ENCODE assay signal across 11 cellular contexts in the genomic region with DNA sequence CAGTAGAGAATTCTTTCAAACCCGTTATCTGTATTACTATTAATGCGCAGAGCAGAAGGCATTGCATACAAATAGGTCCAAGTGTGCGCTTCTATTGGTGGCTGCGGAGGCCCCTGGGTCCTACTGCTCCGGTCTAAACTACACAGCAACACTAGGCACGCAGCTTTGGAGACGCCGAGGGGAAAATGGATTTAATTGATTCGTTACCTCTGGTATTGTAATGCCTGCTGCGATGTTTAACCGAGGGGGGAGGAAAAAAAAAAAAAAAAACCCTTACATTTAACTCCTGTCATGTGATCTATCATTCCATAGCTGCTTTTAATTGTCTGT. TPM values are rescaled to one million over a fixed set of nuclear protein-coding genes. Genes with fewer than 3 reads are reported as not detected.
A peak's percentile ranks its signal among the peaks of the same experiment; 100 is the strongest.
DNase-seq lines count a peak whose midpoint lies in the region; ATAC-seq and TF ChIP-seq lines count a peak whose summit lies in the region.
"Had no signal": no experiment of that assay in that cellular context is flagged by ENCODE, and none has a peak within 500 bp of the region (broad histone marks: within the 10 kb centered on the region; RNA-seq: fewer than 3 reads in every experiment).

A gene (minus strand): TSS at position 46 of the 330 bp plus-strand sequence.

- H3K9me3 Mint-ChIP-seq in activated CD8-positive, alpha-beta T cell treated with anti-CD3 and anti-CD28 coated beads, Interleukin-2, amount 10 ng/mL, durations not matched to agents 7 days and 5 days (ENCODE audit: insufficient read depth), result peaks cover 3% of the 10 kb centered on the region

- WGBS in esophagus muscularis mucosa, result 2% methylated on average over 11 of the region's 11 CpGs
- no CpG with 5 or more reads among the region's 11 CpGs for WGBS in neuronal stem cell (ENCODE audit: extremely low coverage in 2 of 2, insufficient read length in 2 of 2, insufficient replicate concordance in 1 of 2), 2 donors

- no peaks in the 10 kb centered on the region for H4K20me1 ChIP-seq in PC-3 (ENCODE audit: low read length)

- no peak within 1 kb of the TSS for H3K23ac ChIP-seq in neuronal stem cell (ENCODE audit: low read depth, low read length, poor library complexity)

- no peak for TF ChIP-seq EP300 in esophagus muscularis mucosa (IDR thresholded peaks at IDR 0.05)

- H3K4me1 Mint-ChIP-seq in activated CD8-positive, alpha-beta T cell treated with anti-CD3 and anti-CD28 coated beads, Interleukin-2, amount 10 ng/mL, durations not matched to agents 7 days and 5 days (ENCODE audit: low read depth), result no peaks in the 10 kb centered on the region

- no peak within 1 kb of the TSS for H2BK120ac ChIP-seq in neuronal stem cell (ENCODE audit: low read depth, low read length)

- H3K14ac ChIP-seq in neuronal stem cell (ENCODE audit: low read length), result no peak within 1 kb of the TSS

- intact Hi-C loops in PC-3 (cut with micrococcal nuclease) (no loop called here), esophagus muscularis mucosa (cut with DNase I) (no loop called here)

- H3K4me1 ChIP-seq in PC-3 (ENCODE audit: insufficient read depth, low read length) (no peaks in the 10 kb centered on the region; the same call in 1 of the 2 replicates), esophagus muscularis mucosa (peaks cover 5 to 23% (median 16%) of the 10 kb centered on the region in 4 donors), neuronal stem cell (ENCODE audit: control insufficient read depth in 2 of 2, insufficient read depth in 1 of 2, low read depth in 1 of 2, low read length in 2 of 2) (peaks cover 3 to 12% of the 10 kb centered on the region in 2 donors)
- H3K4me1 ChIP-seq: gastrocnemius medialis had no signal

- H3K9me3 ChIP-seq in PC-3 (ENCODE audit: low read length), result no peaks in the 10 kb centered on the region
- H3K9me3 ChIP-seq in esophagus muscularis mucosa, result no peaks in the 10 kb centered on the region
- H3K9me3 ChIP-seq in neuronal stem cell (replicated peaks in 1 of 2; ENCODE audit: control insufficient read depth in 2 of 2, insufficient read depth in 1 of 2, low read depth in 1 of 2, low read length in 2 of 2), result no peaks in the 10 kb centered on the region
- no peaks in the 10 kb centered on the region for H3K9me3 ChIP-seq in MG63
- H3K9me3 ChIP-seq: gastrocnemius medialis had no signal

- CTCF ChIA-PET in AG04449 (lab: Yijun Ruan, JAX), result no interaction called here
- CTCF ChIA-PET in PC-3 (lab: Charles Lee), result interaction anchor here (0.7 kb wide), 1 partner anchor 182 kb away, joined by 11 read pairs; no protein-coding TSS in a partner anchor
- CTCF ChIA-PET in activated CD8-positive, alpha-beta T cell treated with anti-CD3 and anti-CD28 coated beads, Interleukin-2, amount 10 ng/mL, durations not matched to agents 7 days and 5 days (lab: Charles Lee), result no interaction called here

- no peak within 1 kb of the TSS for H4K8ac ChIP-seq in neuronal stem cell (ENCODE audit: low read depth, low read length)

- H3K27ac Mint-ChIP-seq in activated CD8-positive, alpha-beta T cell treated with anti-CD3 and anti-CD28 coated beads, Interleukin-2, amount 10 ng/mL, durations not matched to agents 7 days and 5 days, result no peak within 1 kb of the TSS

- no TSS peak for BruUV-seq in PC-3 (replicated peaks; lab: Mats Ljungman, UMichigan)

- H2AK5ac ChIP-seq in neuronal stem cell (ENCODE audit: low read depth, low read length), result no peak within 1 kb of the TSS

- H3K27me3 Mint-ChIP-seq in activated CD8-positive, alpha-beta T cell treated with anti-CD3 and anti-CD28 coated beads, Interleukin-2, amount 10 ng/mL, durations not matched to agents 7 days and 5 days (ENCODE audit: low read depth), result peaks cover 3% of the 10 kb centered on the region

- H2BK12ac ChIP-seq in neuronal stem cell (ENCODE audit: low read length), result no peak within 1 kb of the TSS

- H3K4me3 ChIP-seq in AG04449 (ENCODE audit: low read depth, low read length), result peak within 1 kb of the TSS; percentile 16; the same call in 1 of the 2 replicates
- H3K4me3 ChIP-seq in PC-3 (ENCODE audit: low read length), result peak within 1 kb of the TSS; percentile 69
- peak within 1 kb of the TSS in 1 of 4 donors; percentile 3 for H3K4me3 ChIP-seq in esophagus muscularis mucosa
- H3K4me3 ChIP-seq in neuronal stem cell (ENCODE audit: low read length in 2 of 2), result peak within 1 kb of the TSS; percentile 38 to 79
- H3K4me3 ChIP-seq in MG63, result no peak within 1 kb of the TSS

- H3K9ac ChIP-seq in PC-3 (ENCODE audit: low read length) (no peak within 1 kb of the TSS), neuronal stem cell (ENCODE audit: low read depth, low read length, poor library complexity) (no peak within 1 kb of the TSS)

- no peaks in the 10 kb centered on the region for H3K36me3 Mint-ChIP-seq in activated CD8-positive, alpha-beta T cell treated with anti-CD3 and anti-CD28 coated beads, Interleukin-2, amount 10 ng/mL, durations not matched to agents 7 days and 5 days (ENCODE audit: low read depth)

- H3F3A ChIP-seq in PC-3 (ENCODE audit: low read length, unreplicated experiment), result no peaks in the 10 kb centered on the region

- H2AFZ ChIP-seq in PC-3 (ENCODE audit: low read length) (peak within 1 kb of the TSS; percentile 83), neuronal stem cell (ENCODE audit: low read length) (peak within 1 kb of the TSS; percentile 83)

- no peak within 1 kb of the TSS for H3K4me3 Mint-ChIP-seq in activated CD8-positive, alpha-beta T cell treated with anti-CD3 and anti-CD28 coated beads, Interleukin-2, amount 10 ng/mL, durations not matched to agents 7 days and 5 days

- H3K36me3 ChIP-seq in PC-3 (ENCODE audit: low read depth, low read length) (no peaks in the 10 kb centered on the region), esophagus muscularis mucosa (no peaks in the 10 kb centered on the region), neuronal stem cell (replicated peaks in 1 of 2; ENCODE audit: control insufficient read depth in 2 of 2, insufficient read depth in 2 of 2, low read length in 2 of 2) (no peaks in the 10 kb centered on the region), MG63 (no peaks in the 10 kb centered on the region)
- H3K36me3 ChIP-seq: gastrocnemius medialis had no signal

- H3K18ac ChIP-seq in neuronal stem cell (ENCODE audit: low read length), result peak within 1 kb of the TSS; percentile 44

- no peaks in the 10 kb centered on the region for H3K9me2 ChIP-seq in PC-3 (replicated peaks; ENCODE audit: low read length)

- H3K79me1 ChIP-seq in neuronal stem cell (ENCODE audit: low read depth, low read length), result no peaks in the 10 kb centered on the region

- POLR2A ChIA-PET in AG04449 (lab: Yijun Ruan, JAX) (no interaction called here), PC-3 (lab: Charles Lee; ENCODE audit: unreplicated experiment) (no interaction called here)
- POLR2A ChIA-PET in activated CD8-positive, alpha-beta T cell treated with anti-CD3 and anti-CD28 coated beads, Interleukin-2, amount 10 ng/mL, durations not matched to agents 7 days and 5 days (lab: Charles Lee), result no interaction called here

- no peaks in the 10 kb centered on the region for H3K79me2 ChIP-seq in PC-3 (ENCODE audit: low read length)

- H3K27ac ChIP-seq in PC-3 (ENCODE audit: low read length), result no peak within 1 kb of the TSS
- H3K27ac ChIP-seq in esophagus muscularis mucosa (replicated peaks in 1 of 4), result no peak within 1 kb of the TSS
- no peak within 1 kb of the TSS for H3K27ac ChIP-seq in neuronal stem cell (replicated peaks; ENCODE audit: low read length)
- H3K27ac ChIP-seq: gastrocnemius medialis, HL-60 had no signal

- TF ChIP-seq POLR2A in esophagus muscularis mucosa (IDR thresholded peaks at IDR 0.05; ENCODE audit: low read depth), result no peak

- no peak within 1 kb of the TSS for H4K91ac ChIP-seq in neuronal stem cell (ENCODE audit: low read depth, low read length, poor library complexity)

- H2BK5ac ChIP-seq in neuronal stem cell (ENCODE audit: low read length), result no peak within 1 kb of the TSS

- ATAC-seq in PC-3, result peak; percentile 53
- no peak for ATAC-seq in activated CD8-positive, alpha-beta T cell treated with anti-CD3 and anti-CD28 coated beads, Interleukin-2, amount 10 ng/mL, durations not matched to agents 7 days and 5 days
- ATAC-seq: gastrocnemius medialis had no signal

- no peak within 1 kb of the TSS for H3K4ac ChIP-seq in neuronal stem cell (ENCODE audit: low read length)

- no peak for DNase-seq in AG04449 (ENCODE audit: low read depth, low spot score)
- no peak for DNase-seq in PC-3
- no peak for DNase-seq in esophagus muscularis mucosa (ENCODE audit: extremely low spot score)
- DNase-seq in neuronal stem cell (ENCODE audit: low spot score), result peak; percentile 27
- DNase-seq in NCI-H1105 treated with DMSO at 0.1 percent for 48 hours (lab: John Stamatoyannopoulos, UW), result no peak
- DNase-seq in activated naive CD4-positive, alpha-beta T cell treated with anti-CD3 and anti-CD28 coated beads, Interleukin-2, amount 50 U/mL, for 16 hours, result no peak
- no peak for DNase-seq in activated CD8-positive, alpha-beta T cell treated with anti-CD3 and anti-CD28 coated beads, Interleukin-2, amount 10 ng/mL, durations not matched to agents 7 days and 5 days
- DNase-seq in MG63, result no peak
- DNase-seq: activated CD8-positive, alpha-beta memory T cell treated with anti-CD3 and anti-CD28 coated beads, Interleukin-2, amount 50 U/mL, for 48 hours; gastrocnemius medialis had no signal

- H2BK15ac ChIP-seq in neuronal stem cell (ENCODE audit: low read length), result no peak within 1 kb of the TSS

- peaks cover 19% of the 10 kb centered on the region; the same call in 1 of the 2 replicates for H3K27me3 ChIP-seq in PC-3 (ENCODE audit: low read length)
- peaks cover 0 to 49% (median 7%) of the 10 kb centered on the region in 4 donors for H3K27me3 ChIP-seq in esophagus muscularis mucosa
- peaks cover 3 to 47% (median 20%) of the 10 kb centered on the region in 3 experiments for H3K27me3 ChIP-seq in neuronal stem cell (ENCODE audit: control insufficient read depth in 3 of 3, insufficient read depth in 3 of 3, low read depth in 1 of 3, low read length in 3 of 3)
- H3K27me3 ChIP-seq in MG63, result peaks cover 11% of the 10 kb centered on the region

- TF ChIP-seq CTCF in AG04449 (IDR thresholded peaks at IDR 0.05; ENCODE audit: insufficient read depth, low read length, missing control alignments), result no peak
- TF ChIP-seq CTCF in PC-3 (conservative IDR thresholded peaks at IDR 0.05; ENCODE audit: low read depth, low read length), result no peak
- no peak for TF ChIP-seq CTCF in esophagus muscularis mucosa (IDR thresholded peaks at IDR 0.05)

- H3K4me2 ChIP-seq in PC-3 (ENCODE audit: low read length) (peak within 1 kb of the TSS; percentile 85), neuronal stem cell (ENCODE audit: insufficient read depth, low read length, poor library complexity, severe bottlenecking) (peak within 1 kb of the TSS; percentile 94)

RNA-seq across cellular contexts. Expression of the gene that starts here (rescaled TPM):
- total RNA-seq in PC-3 (2014; rRNA removed), result 35.5 and 46.2 TPM in 2 replicates
- 10 to 100 TPM in 3 of 4 donors, 1 to 10 TPM in 1; 9.6 to 14.2 (median 12.6) TPM for total RNA-seq in esophagus muscularis mucosa
- 66.9 TPM for polyA plus RNA-seq in neuronal stem cell (2013, experiment 1 of 2)
- 65.9 TPM for polyA plus RNA-seq in neuronal stem cell (2013, experiment 2 of 2)
- total RNA-seq in activated CD8-positive, alpha-beta T cell treated with anti-CD3 and anti-CD28 coated beads, Interleukin-2, amount 10 ng/mL, durations not matched to agents 7 days and 5 days, result 1 to 10 TPM; 3.0 to 3.1 TPM
- 3.2 and 7.0 TPM in 2 replicates for total RNA-seq in MG63 (2014; rRNA removed; shearing (Covaris generic); ENCODE audit: low replicate concordance)
